In the genomic region with DNA sequence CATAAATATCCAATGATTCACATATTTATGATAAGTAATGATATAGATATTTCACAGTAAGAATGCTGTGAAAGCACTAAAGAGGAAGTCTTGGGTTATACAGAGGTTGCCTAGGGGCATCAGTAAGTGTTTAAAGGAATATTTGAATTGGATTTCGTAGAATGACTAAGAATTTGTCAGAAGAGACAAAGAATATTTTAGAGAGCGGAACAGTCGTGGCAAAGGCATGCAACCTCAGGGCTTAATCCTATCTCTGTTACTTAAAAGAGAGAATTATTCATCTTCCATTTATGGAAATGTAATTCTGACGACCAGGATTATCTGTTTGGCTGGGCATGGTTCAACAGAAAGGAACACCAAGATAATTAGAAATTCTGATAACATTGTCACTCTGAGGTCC, we compare ENCODE assay signal across 1 cellular context.
TF ChIP-seq lines count a peak whose summit lies in the region.

No MANE protein-coding gene starts in this region.

TF ChIP-seq in GM23338, 12 proteins besides CTCF, POLR2A, EP300 and RAD21 (continued from another document):
- TF ChIP-seq, protein P1, sequence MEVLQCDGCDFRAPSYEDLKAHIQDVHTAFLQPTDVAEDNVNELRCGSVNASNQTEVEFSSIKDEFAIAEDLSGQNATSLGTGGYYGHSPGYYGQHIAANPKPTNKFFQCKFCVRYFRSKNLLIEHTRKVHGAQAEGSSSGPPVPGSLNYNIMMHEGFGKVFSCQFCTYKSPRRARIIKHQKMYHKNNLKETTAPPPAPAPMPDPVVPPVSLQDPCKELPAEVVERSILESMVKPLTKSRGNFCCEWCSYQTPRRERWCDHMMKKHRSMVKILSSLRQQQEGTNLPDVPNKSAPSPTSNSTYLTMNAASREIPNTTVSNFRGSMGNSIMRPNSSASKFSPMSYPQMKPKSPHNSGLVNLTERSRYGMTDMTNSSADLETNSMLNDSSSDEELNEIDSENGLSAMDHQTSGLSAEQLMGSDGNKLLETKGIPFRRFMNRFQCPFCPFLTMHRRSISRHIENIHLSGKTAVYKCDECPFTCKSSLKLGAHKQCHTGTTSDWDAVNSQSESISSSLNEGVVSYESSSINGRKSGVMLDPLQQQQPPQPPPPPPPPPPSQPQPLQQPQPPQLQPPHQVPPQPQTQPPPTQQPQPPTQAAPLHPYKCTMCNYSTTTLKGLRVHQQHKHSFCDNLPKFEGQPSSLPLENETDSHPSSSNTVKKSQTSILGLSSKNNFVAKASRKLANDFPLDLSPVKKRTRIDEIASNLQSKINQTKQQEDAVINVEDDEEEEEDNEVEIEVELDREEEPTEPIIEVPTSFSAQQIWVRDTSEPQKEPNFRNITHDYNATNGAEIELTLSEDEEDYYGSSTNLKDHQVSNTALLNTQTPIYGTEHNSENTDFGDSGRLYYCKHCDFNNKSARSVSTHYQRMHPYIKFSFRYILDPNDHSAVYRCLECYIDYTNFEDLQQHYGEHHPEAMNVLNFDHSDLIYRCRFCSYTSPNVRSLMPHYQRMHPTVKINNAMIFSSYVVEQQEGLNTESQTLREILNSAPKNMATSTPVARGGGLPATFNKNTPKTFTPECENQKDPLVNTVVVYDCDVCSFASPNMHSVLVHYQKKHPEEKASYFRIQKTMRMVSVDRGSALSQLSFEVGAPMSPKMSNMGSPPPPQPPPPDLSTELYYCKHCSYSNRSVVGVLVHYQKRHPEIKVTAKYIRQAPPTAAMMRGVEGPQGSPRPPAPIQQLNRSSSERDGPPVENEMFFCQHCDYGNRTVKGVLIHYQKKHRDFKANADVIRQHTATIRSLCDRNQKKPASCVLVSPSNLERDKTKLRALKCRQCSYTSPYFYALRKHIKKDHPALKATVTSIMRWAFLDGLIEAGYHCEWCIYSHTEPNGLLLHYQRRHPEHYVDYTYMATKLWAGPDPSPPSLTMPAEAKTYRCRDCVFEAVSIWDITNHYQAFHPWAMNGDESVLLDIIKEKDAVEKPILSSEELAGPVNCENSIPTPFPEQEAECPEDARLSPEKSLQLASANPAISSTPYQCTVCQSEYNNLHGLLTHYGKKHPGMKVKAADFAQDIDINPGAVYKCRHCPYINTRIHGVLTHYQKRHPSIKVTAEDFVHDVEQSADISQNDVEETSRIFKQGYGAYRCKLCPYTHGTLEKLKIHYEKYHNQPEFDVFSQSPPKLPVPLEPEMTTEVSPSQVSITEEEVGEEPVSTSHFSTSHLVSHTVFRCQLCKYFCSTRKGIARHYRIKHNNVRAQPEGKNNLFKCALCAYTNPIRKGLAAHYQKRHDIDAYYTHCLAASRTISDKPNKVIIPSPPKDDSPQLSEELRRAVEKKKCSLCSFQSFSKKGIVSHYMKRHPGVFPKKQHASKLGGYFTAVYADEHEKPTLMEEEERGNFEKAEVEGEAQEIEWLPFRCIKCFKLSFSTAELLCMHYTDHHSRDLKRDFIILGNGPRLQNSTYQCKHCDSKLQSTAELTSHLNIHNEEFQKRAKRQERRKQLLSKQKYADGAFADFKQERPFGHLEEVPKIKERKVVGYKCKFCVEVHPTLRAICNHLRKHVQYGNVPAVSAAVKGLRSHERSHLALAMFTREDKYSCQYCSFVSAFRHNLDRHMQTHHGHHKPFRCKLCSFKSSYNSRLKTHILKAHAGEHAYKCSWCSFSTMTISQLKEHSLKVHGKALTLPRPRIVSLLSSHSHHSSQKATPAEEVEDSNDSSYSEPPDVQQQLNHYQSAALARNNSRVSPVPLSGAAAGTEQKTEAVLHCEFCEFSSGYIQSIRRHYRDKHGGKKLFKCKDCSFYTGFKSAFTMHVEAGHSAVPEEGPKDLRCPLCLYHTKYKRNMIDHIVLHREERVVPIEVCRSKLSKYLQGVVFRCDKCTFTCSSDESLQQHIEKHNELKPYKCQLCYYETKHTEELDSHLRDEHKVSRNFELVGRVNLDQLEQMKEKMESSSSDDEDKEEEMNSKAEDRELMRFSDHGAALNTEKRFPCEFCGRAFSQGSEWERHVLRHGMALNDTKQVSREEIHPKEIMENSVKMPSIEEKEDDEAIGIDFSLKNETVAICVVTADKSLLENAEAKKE (CRISPR knock-in tag; IDR thresholded peaks at IDR 0.05), result no peak
